In genomic region chr10:72257051-72257892, GRCh38 we compare ENCODE assay signal across 8 cellular contexts. TPM values are rescaled to one million over a fixed set of nuclear protein-coding genes. Genes with fewer than 3 reads are reported as not detected.
A peak's percentile ranks its signal among the peaks of the same experiment; 100 is the strongest.
DNase-seq lines count a peak whose midpoint lies in the region; ATAC-seq, FAIRE-seq and TF ChIP-seq lines count a peak whose summit lies in the region.

No MANE protein-coding gene starts in this region.

- TF ChIP-seq CTCF in endothelial cell (IDR thresholded peaks at IDR 0.05; ENCODE audit: unreplicated experiment) (no peak), osteoblast (IDR thresholded peaks at IDR 0.05; ENCODE audit: extremely low read depth, low read depth, low read length) (no peak)

- no peak overlapping the region for H2AFZ ChIP-seq in osteoblast (ENCODE audit: low read length)

- ATAC-seq in GM21576 (IDR thresholded peaks at IDR 0.05; ENCODE audit: unreplicated experiment) = no peak

- no peaks in the 10 kb centered on the region for H3K36me3 ChIP-seq in skeletal muscle tissue (ENCODE audit: control insufficient read depth in 3 of 3, insufficient read depth in 3 of 3, low read length in 3 of 3)
- no peaks in the 10 kb centered on the region for H3K36me3 ChIP-seq in osteoblast (ENCODE audit: insufficient read depth, low read length)

- H3K4me3 Mint-ChIP-seq in endothelial cell (ENCODE audit: unreplicated experiment) = no peak overlapping the region

- peaks cover 31% of the 10 kb centered on the region for H3K4me1 Mint-ChIP-seq in endothelial cell (ENCODE audit: unreplicated experiment)

- no peak overlapping the region for H3K27ac Mint-ChIP-seq in endothelial cell (ENCODE audit: unreplicated experiment)

- H3K27me3 ChIP-seq in skeletal muscle tissue (ENCODE audit: control insufficient read depth in 3 of 3, insufficient read depth in 3 of 3, low read length in 3 of 3) = no peaks in the 10 kb centered on the region
- no peaks in the 10 kb centered on the region for H3K27me3 ChIP-seq in osteoblast (ENCODE audit: insufficient read depth, low read length)

- H3K27ac ChIP-seq in epithelial cell of prostate = peak overlapping the region; percentile 21
- peak overlapping the region; percentile 50 for H3K27ac ChIP-seq in skeletal muscle tissue (ENCODE audit: low read depth, low read length)
- no peak overlapping the region for H3K27ac ChIP-seq in osteoblast (ENCODE audit: low read depth, low read length)

- peak; percentile 79 for FAIRE-seq in GM18507 (lab: Jason Lieb, UNC)

- DNase-seq in GM18507 (ENCODE audit: extremely low spot score, insufficient read length, low read depth) = no peak
- DNase-seq in NCI-H82 treated with DMSO at 0.1 percent for 48 hours (lab: John Stamatoyannopoulos, UW; ENCODE audit: unreplicated experiment) = peak; percentile 53
- no peak for DNase-seq in epithelial cell of prostate (ENCODE audit: low read depth, low spot score)
- DNase-seq in endothelial cell (ENCODE audit: low spot score) = no peak
- no peak for DNase-seq in NCI-H510A (lab: John Stamatoyannopoulos, UW)
- no peak for DNase-seq in osteoblast (ENCODE audit: insufficient read length, low spot score, missing footprints)

- H3K9me3 ChIP-seq in skeletal muscle tissue (ENCODE audit: control insufficient read depth in 3 of 3, low read length in 3 of 3) (no peaks in the 10 kb centered on the region), osteoblast (ENCODE audit: low read depth, low read length) (no peaks in the 10 kb centered on the region)

- H3K79me2 ChIP-seq in osteoblast (ENCODE audit: insufficient read depth, low read length) = no peaks in the 10 kb centered on the region

- peaks cover 6% of the 10 kb centered on the region for H3K27me3 Mint-ChIP-seq in endothelial cell (ENCODE audit: unreplicated experiment)

- no peak overlapping the region for H3K4me2 ChIP-seq in osteoblast (ENCODE audit: insufficient read depth, low read length)

- H3K4me1 ChIP-seq in skeletal muscle tissue (ENCODE audit: control insufficient read depth in 3 of 3, insufficient read depth in 3 of 3, low read length in 3 of 3) = peaks cover 72 to 80% (median 76%) of the 10 kb centered on the region in 3 donors
- peaks cover 29% of the 10 kb centered on the region for H3K4me1 ChIP-seq in osteoblast (ENCODE audit: insufficient read depth, low read length)

- H4K20me1 ChIP-seq in osteoblast (ENCODE audit: insufficient read depth, low read length) = no peaks in the 10 kb centered on the region

- H3K9me3 Mint-ChIP-seq in endothelial cell (ENCODE audit: unreplicated experiment) = no peaks in the 10 kb centered on the region

- peak overlapping the region in 2 of 3 donors; percentile 19 to 57 for H3K9ac ChIP-seq in skeletal muscle tissue (ENCODE audit: low read depth in 1 of 3, low read length in 3 of 3)

- H3K4me3 ChIP-seq in skeletal muscle tissue (ENCODE audit: low read length in 3 of 3) (no peak overlapping the region), osteoblast (ENCODE audit: insufficient read depth, low read length) (no peak overlapping the region)

- H3K36me3 Mint-ChIP-seq in endothelial cell (ENCODE audit: low read depth, unreplicated experiment) = no peaks in the 10 kb centered on the region

RNA-seq across cellular contexts. Expression of gene DDIT4, which starts 16.5 kb away (rescaled TPM):
- total RNA-seq in skeletal muscle tissue (87.2 TPM), endothelial cell (ENCODE audit: unreplicated experiment) (32.4 TPM), osteoblast (366 and 522 TPM in 2 replicates)

RNA-seq across cellular contexts. Expression of gene ASCC1, which starts 41.2 kb away (rescaled TPM):
- total RNA-seq in skeletal muscle tissue = 21.4 TPM
- total RNA-seq in endothelial cell (ENCODE audit: unreplicated experiment) = 32.1 TPM
- total RNA-seq in osteoblast = 40.2 and 50.1 TPM in 2 replicates

RNA-seq across cellular contexts. Expression of gene ANAPC16, which starts 41.5 kb away (rescaled TPM):
- total RNA-seq in skeletal muscle tissue = 58.5 TPM
- total RNA-seq in endothelial cell (ENCODE audit: unreplicated experiment) = 56.7 TPM
- total RNA-seq in osteoblast = 50.7 and 58.0 TPM in 2 replicates
